In genomic region chr17:72351884-72352346, GRCh38 we compare ENCODE assay signal across 24 cellular contexts.
A peak's percentile ranks its signal among the peaks of the same experiment; 100 is the strongest.
DNase-seq lines count a peak whose midpoint lies in the region; ATAC-seq, FAIRE-seq and TF ChIP-seq lines count a peak whose summit lies in the region.
"Had no signal": no experiment of that assay in that cellular context is flagged by ENCODE, and none has a peak within 500 bp of the region (broad histone marks: within the 10 kb centered on the region; RNA-seq: fewer than 3 reads in every experiment).

No MANE protein-coding gene starts in this region.

- H3K4me1 Mint-ChIP-seq in activated T-cell treated with anti-CD3 and anti-CD28 coated beads, Interleukin-2, amount 50 U/mL, for 24 hours (ENCODE audit: low read depth), result no peaks in the 10 kb centered on the region
- H3K4me1 Mint-ChIP-seq: activated T-helper 17 cell treated with anti-CD3 and anti-CD28 coated beads, Interleukin-2, amount 50 U/mL, for 72 hours had no signal

- H3K4me3 ChIP-seq in HEK293 (ENCODE audit: low read depth, low read length) (no peak overlapping the region), H1 (ENCODE audit: extremely low read depth in 1 of 4, insufficient read depth in 2 of 4, low read depth in 3 of 4, low read length in 4 of 4) (no peak overlapping the region), prostate gland (no peak overlapping the region)
- H3K4me3 ChIP-seq: K562, ovary, skin epidermis, thoracic aorta had no signal

- H3K23me2 ChIP-seq in H1 (ENCODE audit: low read depth, low read length), result no peaks in the 10 kb centered on the region

- no peaks in the 10 kb centered on the region for H3K36me3 Mint-ChIP-seq in activated T-cell treated with anti-CD3 and anti-CD28 coated beads, Interleukin-2, amount 50 U/mL, for 24 hours (ENCODE audit: low read depth)

- DNase-seq in NCI-H69 (lab: John Stamatoyannopoulos, UW), result peak; percentile 30
- DNase-seq in H1 (ENCODE audit: low read depth in 1 of 2, low spot score in 2 of 2), result peak in 1 of 2 experiments; percentile 51
- DNase-seq in prostate gland (ENCODE audit: low spot score), result peak; percentile 49
- no peak for DNase-seq in stimulated activated CD4-positive, alpha-beta T cell treated with anti-CD3 and anti-CD28 coated beads, Interleukin-4, amount 100 ng/mL, for 4 hours
- DNase-seq in SHP77 (lab: John Stamatoyannopoulos, UW), result no peak
- DNase-seq in activated T-cell treated with anti-CD3 and anti-CD28 coated beads, Interleukin-2, amount 50 U/mL, for 24 hours, result no peak
- DNase-seq: activated CD8-positive, alpha-beta T cell treated with anti-CD3 and anti-CD28 coated beads, Interleukin-2, amount 10 ng/mL, durations not matched to agents 7 days and 5 days; AML-193; amniotic stem cell; cerebellar nuclear complex; COR-L47; left cardiac atrium; MV-4-11; NCI-H1930; ovary; T-helper 1 cell had no signal

- peak; percentile 23 to 38; a peak in 2 of 4 replicates for TF ChIP-seq RAD21 in H1 (IDR thresholded peaks at IDR 0.05 in 1 of 2, conservative IDR thresholded peaks at IDR 0.05 in 1 of 2; ENCODE audit: low read depth in 2 of 2, low read length in 2 of 2)

- H3K4me1 ChIP-seq in HEK293 (ENCODE audit: control insufficient read depth, insufficient read depth, low read length) (peaks cover 7% of the 10 kb centered on the region), H1 (replicated peaks in 1 of 4; ENCODE audit: control insufficient read depth in 3 of 4, insufficient read depth in 4 of 4, low read length in 3 of 4) (peaks cover 0 to 6% (median 4%) of the 10 kb centered on the region in 4 experiments; a peak in 2 of 7 replicates), prostate gland (replicated peaks) (peaks cover 13% of the 10 kb centered on the region)

- no peak overlapping the region for H2AFZ ChIP-seq in H1 (ENCODE audit: low read length)

- H2BK20ac ChIP-seq in H1 (ENCODE audit: low read length), result no peak overlapping the region

- H3K18ac ChIP-seq in H1 (ENCODE audit: extremely low read depth, low read length), result 0 out of 2 replicates have a peak overlapping the region, but pooled peaks have one; percentile 6

- no peak overlapping the region for H4K8ac ChIP-seq in H1 (ENCODE audit: extremely low read depth, insufficient read depth, low read length)

- peak overlapping the region; percentile 52; the same call in 1 of the 2 replicates for H2BK5ac ChIP-seq in H1 (ENCODE audit: low read depth, low read length)

- no peaks in the 10 kb centered on the region for H3K79me1 ChIP-seq in H1 (ENCODE audit: low read depth, low read length)

- POLR2A ChIA-PET in HEK293 (lab: Yijun Ruan, JAX), result no interaction called here
- POLR2A ChIA-PET in H1 (lab: Charles Lee; ENCODE audit: partially characterized antibody), result no interaction called here

- H3K9me3 Mint-ChIP-seq in activated T-cell treated with anti-CD3 and anti-CD28 coated beads, Interleukin-2, amount 50 U/mL, for 24 hours, result peaks cover 11% of the 10 kb centered on the region

- H4K91ac ChIP-seq in H1 (replicated peaks; ENCODE audit: insufficient read length, low read length), result peak overlapping the region; percentile 62

- no peak overlapping the region for H3K4me3 Mint-ChIP-seq in activated T-cell treated with anti-CD3 and anti-CD28 coated beads, Interleukin-2, amount 50 U/mL, for 24 hours
- H3K4me3 Mint-ChIP-seq: activated CD8-positive, alpha-beta T cell treated with anti-CD3 and anti-CD28 coated beads, Interleukin-2, amount 10 ng/mL, durations not matched to agents 7 days and 5 days; activated T-helper 17 cell treated with anti-CD3 and anti-CD28 coated beads, Interleukin-2, amount 50 U/mL, for 72 hours had no signal

- no peaks in the 10 kb centered on the region for H4K20me1 ChIP-seq in H1 (replicated peaks in 1 of 2; ENCODE audit: control insufficient read depth in 1 of 2, insufficient read depth in 2 of 2, low read length in 2 of 2)

- intact Hi-C loops in prostate gland (cut with DNase I), result no loop called here

- H3K9ac ChIP-seq in H1 (replicated peaks in 1 of 4; ENCODE audit: extremely low read depth in 1 of 4, low read depth in 3 of 4, low read length in 3 of 4), result no peak overlapping the region

- H3K79me2 ChIP-seq in H1 (ENCODE audit: control insufficient read depth in 1 of 2, insufficient read depth in 2 of 2, low read length in 2 of 2), result no peaks in the 10 kb centered on the region; a peak in 1 of 4 replicates

- H3K36me3 ChIP-seq in HEK293 (ENCODE audit: control insufficient read depth in 2 of 2, insufficient read depth in 1 of 2, low read length in 2 of 2), result no peaks in the 10 kb centered on the region
- no peaks in the 10 kb centered on the region for H3K36me3 ChIP-seq in H1 (ENCODE audit: control insufficient read depth in 2 of 4, insufficient read depth in 4 of 4, low read length in 3 of 4)
- H3K36me3 ChIP-seq in prostate gland, result no peaks in the 10 kb centered on the region
- H3K36me3 ChIP-seq: ovary, thoracic aorta had no signal

- TF ChIP-seq POLR2A in H1 (IDR thresholded peaks at IDR 0.05; ENCODE audit: control extremely low read depth in 1 of 2, low read depth in 2 of 2, low read length in 2 of 2), result no peak
- no peak for TF ChIP-seq POLR2A in prostate gland (IDR thresholded peaks at IDR 0.05)

- no peak overlapping the region for H3K27ac Mint-ChIP-seq in activated T-cell treated with anti-CD3 and anti-CD28 coated beads, Interleukin-2, amount 50 U/mL, for 24 hours
- H3K27ac Mint-ChIP-seq: activated CD8-positive, alpha-beta T cell treated with anti-CD3 and anti-CD28 coated beads, Interleukin-2, amount 10 ng/mL, durations not matched to agents 7 days and 5 days; activated T-helper 17 cell treated with anti-CD3 and anti-CD28 coated beads, Interleukin-2, amount 50 U/mL, for 72 hours had no signal

- no peak for TF ChIP-seq EP300 in H1 (IDR thresholded peaks at IDR 0.05; ENCODE audit: borderline replicate concordance in 1 of 2, low read depth in 2 of 2, low read length in 2 of 2)

- H3K23ac ChIP-seq in H1 (ENCODE audit: insufficient read length), result no peak overlapping the region

- no peak overlapping the region for H2BK15ac ChIP-seq in H1 (ENCODE audit: low read length)

- H2BK120ac ChIP-seq in H1 (replicated peaks; ENCODE audit: low read depth, low read length), result no peak overlapping the region

- no peak for TF ChIP-seq CTCF in HEK293 (tag by site-specific recombination; IDR thresholded peaks at IDR 0.05)
- TF ChIP-seq CTCF in H1 (IDR thresholded peaks at IDR 0.05; ENCODE audit: control extremely low read depth in 1 of 3, insufficient read depth in 1 of 3, low read depth in 1 of 3, low read length in 3 of 3), result peak; percentile 29 to 45 (median 38); a peak in 3 of 4 replicates
- TF ChIP-seq CTCF in prostate gland (IDR thresholded peaks at IDR 0.05), result peak in 2 of 4 experiments; percentile 17 to 27

- CTCF ChIA-PET in HEK293 (lab: Yijun Ruan, JAX), result interaction anchor here (0.7 to 1.0 kb wide), 3 partner anchors 12 to 56 kb away, joined by 3 to 6 read pairs (median 5); no protein-coding TSS in a partner anchor
- CTCF ChIA-PET in H1 (lab: Charles Lee; ENCODE audit: partially characterized antibody), result interaction anchor here (0.9 to 1.5 kb wide), 8 partner anchors 10 to 230 kb away, joined by 3 to 5 read pairs (median 3); no protein-coding TSS in a partner anchor

- 86% methylated on average over 19 of the region's 21 CpGs; no CpG with 5 or more reads in 1 of the 2 experiments for WGBS in H1 (ENCODE audit: extremely low coverage in 1 of 2, insufficient coverage in 1 of 2, insufficient read length in 1 of 2, insufficient replicate concordance in 2 of 2, low coverage in 1 of 2, low lambda C conversion rate in 2 of 2, missing lambda C conversion rate in 1 of 2), 2 experiments
- 25% methylated on average over 21 of the region's 21 CpGs for WGBS in prostate gland

- H4K5ac ChIP-seq in H1 (ENCODE audit: insufficient read length, low read depth, low read length), result no peak overlapping the region

- no peak overlapping the region for H3K4me2 ChIP-seq in H1 (ENCODE audit: insufficient read depth in 1 of 2, low read depth in 2 of 2, low read length in 2 of 2)

- H3K27ac ChIP-seq in HEK293 (ENCODE audit: extremely low read depth, low read depth, low read length), result peak overlapping the region; percentile 29; the same call in 1 of the 2 replicates
- H3K27ac ChIP-seq in H1 (ENCODE audit: low read depth, low read length), result no peak overlapping the region
- no peak overlapping the region for H3K27ac ChIP-seq in prostate gland
- H3K27ac ChIP-seq: HL-60, ovary, skin epidermis, thoracic aorta had no signal

- H3K9me3 ChIP-seq in HEK293 (ENCODE audit: control insufficient read depth, insufficient read depth, low read depth, low read length), result no peaks in the 10 kb centered on the region
- H3K9me3 ChIP-seq in H1 (ENCODE audit: insufficient read depth in 2 of 2, low read depth in 1 of 2, low read length in 1 of 2), result no peaks in the 10 kb centered on the region
- no peaks in the 10 kb centered on the region for H3K9me3 ChIP-seq in prostate gland
- H3K9me3 ChIP-seq: ovary, thoracic aorta had no signal

- H3K27me3 Mint-ChIP-seq in activated T-cell treated with anti-CD3 and anti-CD28 coated beads, Interleukin-2, amount 50 U/mL, for 24 hours, result no peaks in the 10 kb centered on the region

- no peaks in the 10 kb centered on the region; a peak in 1 of 7 replicates for H3K27me3 ChIP-seq in H1 (replicated peaks in 1 of 4; ENCODE audit: control insufficient read depth in 3 of 4, extremely low read depth in 1 of 4, insufficient read depth in 3 of 4, low read length in 3 of 4)
- no peaks in the 10 kb centered on the region for H3K27me3 ChIP-seq in prostate gland (replicated peaks; ENCODE audit: insufficient read depth)
- H3K27me3 ChIP-seq: ovary had no signal

- H2BK12ac ChIP-seq in H1 (ENCODE audit: low read depth, low read length), result no peak overlapping the region

- no peak overlapping the region for H3K4ac ChIP-seq in H1 (replicated peaks; ENCODE audit: insufficient read length, low read depth, low read length)

- H3K14ac ChIP-seq in H1 (ENCODE audit: insufficient read length), result no peak overlapping the region

- ATAC-seq in GM18520 (IDR thresholded peaks at IDR 0.05; ENCODE audit: unreplicated experiment), result no peak
- ATAC-seq: activated CD8-positive, alpha-beta T cell treated with anti-CD3 and anti-CD28 coated beads, Interleukin-2, amount 10 ng/mL, durations not matched to agents 7 days and 5 days; activated T-helper 17 cell treated with anti-CD3 and anti-CD28 coated beads, Interleukin-2, amount 50 U/mL, for 72 hours; K562; left cardiac atrium had no signal

- no peak overlapping the region for H2AK5ac ChIP-seq in H1 (ENCODE audit: low read depth, low read length)

- no peak overlapping the region for H3K56ac ChIP-seq in H1 (replicated peaks; ENCODE audit: insufficient read length, low read depth, low read length)

- no peak for FAIRE-seq in H1 (lab: Jason Lieb, UNC)
- FAIRE-seq: K562, RCC 7860 had no signal

TF ChIP-seq in H1, 55 proteins besides CTCF, POLR2A, EP300 and RAD21 (continues in another document):
- no peak for TF ChIP-seq TEAD4 (IDR thresholded peaks at IDR 0.05; ENCODE audit: low read depth, low read length)
- no peak for TF ChIP-seq SP4 (IDR thresholded peaks at IDR 0.05; ENCODE audit: low read length)
- TF ChIP-seq KDM4A (IDR thresholded peaks at IDR 0.05; ENCODE audit: low read depth, low read length, severe bottlenecking), result no peak
- TF ChIP-seq GABPA (IDR thresholded peaks at IDR 0.05; ENCODE audit: borderline replicate concordance, insufficient read depth, low read length), result no peak
- no peak for TF ChIP-seq CEBPB (IDR thresholded peaks at IDR 0.05; ENCODE audit: low read depth, low read length)
- no peak for TF ChIP-seq RFX5 (IDR thresholded peaks at IDR 0.05; ENCODE audit: borderline replicate concordance, low read depth, low read length)

Comparison
In these comparisons a context has a peak if more than half of its experiments do, and no peak if none do; other contexts are left out.
1. DNase-seq: peak in NCI-H69 (single experiment) and prostate gland (single experiment); none in stimulated activated CD4-positive, alpha-beta T cell treated with anti-CD3 and anti-CD28 coated beads, Interleukin-4, amount 100 ng/mL, for 4 hours (0 of 2), SHP77 (0 of 2) and activated T-cell treated with anti-CD3 and anti-CD28 coated beads, Interleukin-2, amount 50 U/mL, for 24 hours (single experiment).
2. Of the 6 proteins assayed by ChIP-seq in both HEK293 and H1: peak only in HEK293: none; only in H1: CTCF; in both: none; in neither: 5.